In genomic region chr11:115806056-115806455, GRCh38 we compare ENCODE assay signal across 17 cellular contexts.
"Had no signal": no experiment of that assay in that cellular context is flagged by ENCODE, and none has a peak within 500 bp of the region (broad histone marks: within the 10 kb centered on the region; RNA-seq: fewer than 3 reads in every experiment).

No MANE protein-coding gene starts in this region.

- H3K27me3 Mint-ChIP-seq: naive B cell had no signal

- ATAC-seq: esophagus mucosa, heart left ventricle, left colon, left ventricle myocardium superior, psoas muscle had no signal

- DNase-seq: effector memory CD4-positive, alpha-beta T cell; heart left ventricle; hippocampal formation; left colon; left ventricle myocardium superior; mesendoderm; naive B cell; occipital lobe; psoas muscle; sigmoid colon; stimulated activated CD4-positive, alpha-beta T cell treated with anti-CD3 and anti-CD28 coated beads, Interleukin-2, amount 100 ng/mL, for 24 hours; stimulated activated CD4-positive, alpha-beta T cell treated with anti-CD3 and anti-CD28 coated beads, Interleukin-4, amount 100 ng/mL, for 4 hours; stimulated activated naive CD4-positive, alpha-beta T cell; stomach; transverse colon had no signal

- H3K4me1 Mint-ChIP-seq: naive B cell, nephron had no signal

- H3K4me3 Mint-ChIP-seq: nephron had no signal

- H3K27ac Mint-ChIP-seq: naive B cell, nephron had no signal
